In genomic region chr17:78839173-78839761, GRCh38 we compare ENCODE assay signal across 8 cellular contexts. TPM values are rescaled to one million over a fixed set of nuclear protein-coding genes. Genes with fewer than 3 reads are reported as not detected.
DNase-seq lines count a peak whose midpoint lies in the region; ATAC-seq and TF ChIP-seq lines count a peak whose summit lies in the region.

No MANE protein-coding gene starts in this region.

- peak in 1 of 3 donors; percentile 7 for TF ChIP-seq POLR2A in body of pancreas (IDR thresholded peaks at IDR 0.05)

- H3K36me3 ChIP-seq in body of pancreas (replicated peaks in 1 of 2; ENCODE audit: insufficient read depth in 1 of 2, low read depth in 2 of 2) = peaks cover 0 to 27% of the 10 kb centered on the region in 2 donors

- no peaks in the 10 kb centered on the region for H3K9me3 ChIP-seq in body of pancreas

- H3K4me3 ChIP-seq in body of pancreas = peak overlapping the region; percentile 63 to 94

- H3K27ac ChIP-seq in body of pancreas = peak overlapping the region; percentile 99 to 100 (median 100)

- H3K4me3 Mint-ChIP-seq in CD14-positive monocyte (peak overlapping the region; percentile 89 to 94), IgD-negative memory B cell (peak overlapping the region; percentile 90 to 96 (median 92)), memory B cell (peak overlapping the region; percentile 95)

- H3K4me1 Mint-ChIP-seq in CD14-positive monocyte (peaks cover 31% of the 10 kb centered on the region), IgD-negative memory B cell (peaks cover 13 to 29% (median 25%) of the 10 kb centered on the region in 3 donors), memory B cell (peaks cover 34% of the 10 kb centered on the region)

- H3K36me3 Mint-ChIP-seq in CD14-positive monocyte (peaks cover 41 to 43% of the 10 kb centered on the region in 2 donors), IgD-negative memory B cell (peaks cover 8% of the 10 kb centered on the region), memory B cell (peaks cover 22% of the 10 kb centered on the region)

- ATAC-seq in body of pancreas (no peak), memory B cell (ENCODE audit: low read depth) (no peak), GM18502 (IDR thresholded peaks at IDR 0.05; ENCODE audit: poor library complexity, unreplicated experiment) (no peak)

- H3K27ac Mint-ChIP-seq in CD14-positive monocyte (peak overlapping the region; percentile 86 to 97 (median 92)), IgD-negative memory B cell (peak overlapping the region; percentile 92 to 98 (median 95)), memory B cell (peak overlapping the region; percentile 100)

- H3K27me3 Mint-ChIP-seq in CD14-positive monocyte (ENCODE audit: low read depth in 3 of 3) = peaks cover 0 to 3% (median 2%) of the 10 kb centered on the region in 3 donors
- peaks cover 1% of the 10 kb centered on the region for H3K27me3 Mint-ChIP-seq in IgD-negative memory B cell
- H3K27me3 Mint-ChIP-seq in memory B cell = no peaks in the 10 kb centered on the region

- H3K4me1 ChIP-seq in body of pancreas = peaks cover 29% of the 10 kb centered on the region

- H3K27me3 ChIP-seq in body of pancreas = no peaks in the 10 kb centered on the region

- TF ChIP-seq CTCF in CD14-positive monocyte (IDR thresholded peaks at IDR 0.05) (no peak), body of pancreas (IDR thresholded peaks at IDR 0.05) (no peak)

- no peak for DNase-seq in CD14-positive monocyte (ENCODE audit: low spot score)
- no peak for DNase-seq in body of pancreas
- DNase-seq in memory B cell (ENCODE audit: low spot score in 2 of 2) = no peak
- no peak for DNase-seq in putamen (ENCODE audit: low spot score)
- DNase-seq in NCI-H1092 treated with DMSO at 0.1 percent for 48 hours (lab: John Stamatoyannopoulos, UW) = no peak
- DNase-seq in KG1 (lab: John Stamatoyannopoulos, UW) = no peak

- intact Hi-C loops in CD14-positive monocyte (cut with micrococcal nuclease) = no loop called here
- intact Hi-C loops in body of pancreas (cut with DNase I) = no loop called here

- no peaks in the 10 kb centered on the region for H3K9me3 Mint-ChIP-seq in CD14-positive monocyte
- H3K9me3 Mint-ChIP-seq in IgD-negative memory B cell = no peaks in the 10 kb centered on the region
- H3K9me3 Mint-ChIP-seq in memory B cell = no peaks in the 10 kb centered on the region

- 11 to 14% methylated on average over 10 to 13 of the region's 13 CpGs for WGBS in body of pancreas, 2 donors

RNA-seq across cellular contexts. Expression of gene USP36, which starts 1.3 kb away (rescaled TPM):
- polyA plus RNA-seq in CD14-positive monocyte = 1 to 10 TPM; 4.4 to 6.1 TPM
- 28.8 TPM for polyA plus RNA-seq in IgD-negative memory B cell
- 10 to 100 TPM; 28.5 to 55.4 TPM for total RNA-seq in body of pancreas

RNA-seq across cellular contexts. Expression of gene CYTH1, which starts 57.2 kb away (rescaled TPM):
- 10 to 100 TPM; 68.6 to 80.9 TPM for polyA plus RNA-seq in CD14-positive monocyte
- 210 TPM for polyA plus RNA-seq in IgD-negative memory B cell
- total RNA-seq in body of pancreas = 10 to 100 TPM; 32.2 to 60.6 TPM
